28 cellular contexts compared by ENCODE assay signal in genomic region chr12:1405619-1406018, GRCh38.
"Had no signal": no experiment of that assay in that cellular context is flagged by ENCODE, and none has a peak within 500 bp of the region (broad histone marks: within the 10 kb centered on the region; RNA-seq: fewer than 3 reads in every experiment).

No MANE protein-coding gene starts in this region.

- FAIRE-seq: endometrium, endothelial cell of umbilical vein, frontal cortex had no signal

- DNase-seq: colonic mucosa; cortex of kidney; dermis blood vessel endothelial cell; dorsolateral prefrontal cortex; effector CD4-positive, alpha-beta T cell; effector CD8-positive, alpha-beta T cell; effector memory CD4-positive, alpha-beta T cell; effector memory CD8-positive, alpha-beta T cell; endodermal cell; erythroblast; esophagus squamous epithelium; foreskin fibroblast; foreskin keratinocyte; foreskin melanocyte; gastrocnemius medialis; glutamatergic neuron; head of caudate nucleus; heart left ventricle; heart right ventricle had no signal

- H3K4me2 ChIP-seq: hepatocyte had no signal

- H3K27ac ChIP-seq: colonic mucosa, coronary artery, dorsolateral prefrontal cortex, epithelial cell of prostate, esophagus muscularis mucosa, esophagus squamous epithelium, foreskin keratinocyte, gastrocnemius medialis, gastroesophageal sphincter, heart left ventricle, heart right ventricle, hepatocyte had no signal

- H3K9me3 ChIP-seq: colonic mucosa, esophagus muscularis mucosa, esophagus squamous epithelium, gastrocnemius medialis, gastroesophageal sphincter, heart left ventricle, heart right ventricle had no signal

- H3K36me3 ChIP-seq: colonic mucosa had no signal

- H3K4me1 ChIP-seq: colonic mucosa, esophagus muscularis mucosa, foreskin keratinocyte, gastrocnemius medialis, gastroesophageal sphincter, heart right ventricle had no signal

- H3K79me2 ChIP-seq: hepatocyte had no signal

- H2AFZ ChIP-seq: hepatocyte had no signal

- H3K4me3 ChIP-seq: colonic mucosa, coronary artery, dorsolateral prefrontal cortex, esophagus muscularis mucosa, esophagus squamous epithelium, gastrocnemius medialis, gastroesophageal sphincter, heart left ventricle, heart right ventricle, hepatocyte had no signal

- ATAC-seq: effector memory CD8-positive, alpha-beta T cell; esophagus mucosa; foreskin keratinocyte; gastrocnemius medialis; gastroesophageal sphincter; heart left ventricle; heart right ventricle had no signal

- H3K27me3 ChIP-seq: colonic mucosa, dorsolateral prefrontal cortex, esophagus muscularis mucosa, esophagus squamous epithelium, foreskin keratinocyte, gastrocnemius medialis, gastroesophageal sphincter, heart left ventricle, heart right ventricle, hepatocyte had no signal
